ENCODE assay signal across 3 cellular contexts in genomic region chr6:154740658-154741057, GRCh38.
TF ChIP-seq lines count a peak whose summit lies in the region.

No MANE protein-coding gene starts in this region.

TF ChIP-seq in HepG2, 621 proteins besides CTCF, POLR2A, EP300 and RAD21:
- peak; percentile 73 for TF ChIP-seq ZBTB33 (CRISPR knock-in tag; IDR thresholded peaks at IDR 0.05)
- TF ChIP-seq ZNF121 (CRISPR knock-in tag; IDR thresholded peaks at IDR 0.05): peak; percentile 82
- TF ChIP-seq POLR2AphosphoS2 (IDR thresholded peaks at IDR 0.05; ENCODE audit: low read depth, low read length): no peak
- TF ChIP-seq ZBTB10 (CRISPR knock-in tag; IDR thresholded peaks at IDR 0.05; ENCODE audit: borderline replicate concordance): no peak
TF ChIP-seq in HepG2: peak in this region for 2.

TF ChIP-seq in HEK293, 187 proteins besides CTCF, POLR2A, EP300 and RAD21:
- TF ChIP-seq ZNF121 (tag by site-specific recombination; IDR thresholded peaks at IDR 0.05) (peak; percentile 29; the same call in 1 of the 2 replicates), ZNF514 (tag by site-specific recombination; IDR thresholded peaks at IDR 0.05) (no peak)
TF ChIP-seq in HEK293: peak in this region for 1.

TF ChIP-seq in H1, 55 proteins besides CTCF, POLR2A, EP300 and RAD21:
- TF ChIP-seq JUND (IDR thresholded peaks at IDR 0.05; ENCODE audit: low read length) (no peak), JUN (IDR thresholded peaks at IDR 0.05; ENCODE audit: low read depth, low read length) (no peak), CBX5 (IDR thresholded peaks at IDR 0.05; ENCODE audit: low read depth, low read length) (no peak), MAFK (IDR thresholded peaks at IDR 0.05; ENCODE audit: low read depth, low read length) (no peak), CHD7 (IDR thresholded peaks at IDR 0.05; ENCODE audit: insufficient replicate concordance, low read length) (no peak), SIN3A (conservative IDR thresholded peaks at IDR 0.05 in 1 of 2, IDR thresholded peaks at IDR 0.05 in 1 of 2; ENCODE audit: low read depth in 1 of 2, low read length in 2 of 2) (no peak), HDAC2 (IDR thresholded peaks at IDR 0.05; ENCODE audit: borderline replicate concordance in 1 of 2, low read depth in 2 of 2, low read length in 2 of 2) (no peak), TEAD4 (IDR thresholded peaks at IDR 0.05; ENCODE audit: low read depth, low read length) (no peak), BACH1 (IDR thresholded peaks at IDR 0.05; ENCODE audit: low read length) (no peak), RXRA (IDR thresholded peaks at IDR 0.05; ENCODE audit: insufficient read depth, low read depth, low read length) (no peak)
